ENCODE assay signal across 10 cellular contexts in the genomic region with DNA sequence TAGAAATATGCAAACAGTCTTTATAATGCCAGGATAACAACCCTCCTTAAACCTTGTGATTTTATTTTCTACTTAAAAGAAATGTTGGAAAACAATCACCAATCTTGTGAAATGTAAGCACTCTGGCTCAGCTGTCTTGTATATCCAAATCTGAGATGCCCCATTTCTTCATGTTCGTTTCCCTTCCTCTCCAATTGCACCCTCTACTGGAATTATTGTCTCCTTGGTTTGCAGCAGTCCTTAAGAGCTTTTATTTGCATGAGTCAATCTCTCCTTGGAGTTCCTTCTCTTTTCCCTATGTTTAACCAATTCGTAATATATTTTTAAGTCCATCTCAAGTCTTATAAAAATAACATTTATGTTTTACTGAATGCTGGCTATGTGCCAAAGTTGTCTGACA.
DNase-seq lines count a peak whose midpoint lies in the region; ATAC-seq, FAIRE-seq and TF ChIP-seq lines count a peak whose summit lies in the region.
"Had no signal": no experiment of that assay in that cellular context is flagged by ENCODE, and none has a peak within 500 bp of the region (broad histone marks: within the 10 kb centered on the region; RNA-seq: fewer than 3 reads in every experiment).

No MANE protein-coding gene starts in this region.

- no peaks in the 10 kb centered on the region for H3K4me1 Mint-ChIP-seq in astrocyte (ENCODE audit: low read depth, unreplicated experiment)

- no peaks in the 10 kb centered on the region for H4K20me1 ChIP-seq in astrocyte (ENCODE audit: insufficient read depth, low read length)

- H3K36me3 Mint-ChIP-seq in astrocyte (ENCODE audit: low read depth, unreplicated experiment): no peaks in the 10 kb centered on the region
- H3K36me3 Mint-ChIP-seq: mesothelial cell of epicardium had no signal

- H3K4me3 Mint-ChIP-seq in astrocyte (ENCODE audit: unreplicated experiment): no peak overlapping the region
- H3K4me3 Mint-ChIP-seq: mesothelial cell of epicardium had no signal

- ATAC-seq in mucosa of descending colon (no peak), sciatic nerve (no peak)

- no peak overlapping the region for H3K9ac ChIP-seq in astrocyte (ENCODE audit: low read length)
- H3K9ac ChIP-seq in neuronal stem cell (ENCODE audit: low read depth, low read length, poor library complexity): no peak overlapping the region

- FAIRE-seq in astrocyte (lab: Jason Lieb, UNC): peak; percentile 68
- FAIRE-seq: colon had no signal

- H2AFZ ChIP-seq in astrocyte (ENCODE audit: low read depth, low read length): no peak overlapping the region
- no peak overlapping the region for H2AFZ ChIP-seq in neuronal stem cell (ENCODE audit: low read length)

- H3K4me3 ChIP-seq in HL-60 (replicated peaks; ENCODE audit: insufficient read depth, low read length) (no peak overlapping the region), astrocyte (ENCODE audit: insufficient read depth, low read depth, low read length) (no peak overlapping the region), neuronal stem cell (ENCODE audit: low read length in 2 of 2) (no peak overlapping the region), mucosa of descending colon (no peak overlapping the region)

- DNase-seq in HL-60 (ENCODE audit: low read depth in 1 of 2, low spot score in 1 of 2): peak; percentile 29 to 49
- peak; percentile 58 for DNase-seq in NCI-H446 treated with DMSO at 0.1 percent for 48 hours (lab: John Stamatoyannopoulos, UW)
- DNase-seq in astrocyte (ENCODE audit: low read depth): peak; percentile 64
- peak; percentile 35 for DNase-seq in neuronal stem cell (ENCODE audit: low spot score)
- DNase-seq in mucosa of descending colon: no peak
- DNase-seq in activated CD8-positive, alpha-beta memory T cell treated with anti-CD3 and anti-CD28 coated beads for 24 hours: no peak
- DNase-seq in sciatic nerve (ENCODE audit: low spot score): no peak
- DNase-seq in activated CD8-positive, alpha-beta memory T cell treated with anti-CD3 and anti-CD28 coated beads, Interleukin-2, amount 50 U/mL, for 4 hours: no peak

- H4K91ac ChIP-seq in neuronal stem cell (ENCODE audit: low read depth, low read length, poor library complexity): no peak overlapping the region

- no peak overlapping the region for H3K4me2 ChIP-seq in astrocyte (ENCODE audit: low read length)
- no peak overlapping the region for H3K4me2 ChIP-seq in neuronal stem cell (ENCODE audit: insufficient read depth, low read length, poor library complexity, severe bottlenecking)

- no peak overlapping the region for H3K18ac ChIP-seq in neuronal stem cell (ENCODE audit: low read length)

- H3K79me1 ChIP-seq in neuronal stem cell (ENCODE audit: low read depth, low read length): no peaks in the 10 kb centered on the region

- H3K9me3 ChIP-seq in astrocyte (ENCODE audit: insufficient read depth, low read depth, low read length) (no peaks in the 10 kb centered on the region), neuronal stem cell (replicated peaks in 1 of 2; ENCODE audit: control insufficient read depth in 2 of 2, insufficient read depth in 1 of 2, low read depth in 1 of 2, low read length in 2 of 2) (no peaks in the 10 kb centered on the region), mucosa of descending colon (peaks cover 33% of the 10 kb centered on the region)

- H3K4ac ChIP-seq in neuronal stem cell (ENCODE audit: low read length): no peak overlapping the region

- H3K9me3 Mint-ChIP-seq in astrocyte (ENCODE audit: unreplicated experiment): no peaks in the 10 kb centered on the region

- H3K27ac Mint-ChIP-seq in astrocyte (ENCODE audit: unreplicated experiment): no peak overlapping the region
- H3K27ac Mint-ChIP-seq: mesothelial cell of epicardium had no signal

- H3K27ac ChIP-seq in HL-60 (replicated peaks) (no peak overlapping the region), astrocyte (ENCODE audit: low read depth, low read length) (no peak overlapping the region), neuronal stem cell (replicated peaks; ENCODE audit: low read length) (no peak overlapping the region)

- H3K27me3 ChIP-seq in HL-60 (ENCODE audit: insufficient read depth, poor library complexity, severe bottlenecking) (no peaks in the 10 kb centered on the region), astrocyte (ENCODE audit: insufficient read depth, low read length) (no peaks in the 10 kb centered on the region), neuronal stem cell (ENCODE audit: control insufficient read depth in 3 of 3, insufficient read depth in 3 of 3, low read depth in 1 of 3, low read length in 3 of 3) (no peaks in the 10 kb centered on the region)

- H3K4me1 ChIP-seq in astrocyte (ENCODE audit: insufficient read depth, low read length) (no peaks in the 10 kb centered on the region), neuronal stem cell (ENCODE audit: control insufficient read depth in 2 of 2, insufficient read depth in 1 of 2, low read depth in 1 of 2, low read length in 2 of 2) (peaks cover 0 to 3% of the 10 kb centered on the region in 2 donors), mucosa of descending colon (ENCODE audit: low read depth) (no peaks in the 10 kb centered on the region)

- no peaks in the 10 kb centered on the region for H3K79me2 ChIP-seq in astrocyte (ENCODE audit: insufficient read depth, low read length)

- peak; percentile 54 for TF ChIP-seq CTCF in HL-60 (IDR thresholded peaks at IDR 0.05; ENCODE audit: insufficient read depth, low read length)
- peak; percentile 47 for TF ChIP-seq CTCF in astrocyte (IDR thresholded peaks at IDR 0.05; ENCODE audit: insufficient read depth, low read depth, low read length)
- no peak for TF ChIP-seq CTCF in mucosa of descending colon (IDR thresholded peaks at IDR 0.05)

- H3K23ac ChIP-seq in neuronal stem cell (ENCODE audit: low read depth, low read length, poor library complexity): no peak overlapping the region

- no peak overlapping the region for H4K8ac ChIP-seq in neuronal stem cell (ENCODE audit: low read depth, low read length)

- H2BK15ac ChIP-seq in neuronal stem cell (ENCODE audit: low read length): no peak overlapping the region

- no peak overlapping the region for H2BK120ac ChIP-seq in neuronal stem cell (ENCODE audit: low read depth, low read length)

- H3K14ac ChIP-seq in neuronal stem cell (ENCODE audit: low read length): no peak overlapping the region

- intact Hi-C loops in mucosa of descending colon (cut with DNase I, micrococcal nuclease) (no loop called here), sciatic nerve (cut with DNase I) (no loop called here)

- no peak overlapping the region for H2BK12ac ChIP-seq in neuronal stem cell (ENCODE audit: low read length)

- WGBS in neuronal stem cell (ENCODE audit: extremely low coverage in 2 of 2, insufficient read length in 2 of 2, insufficient replicate concordance in 1 of 2), 2 donors: no CpG with 5 or more reads among the region's 2 CpGs

- H3K36me3 ChIP-seq in astrocyte (ENCODE audit: insufficient read depth, low read length) (no peaks in the 10 kb centered on the region), neuronal stem cell (replicated peaks in 1 of 2; ENCODE audit: control insufficient read depth in 2 of 2, insufficient read depth in 2 of 2, low read length in 2 of 2) (no peaks in the 10 kb centered on the region), mucosa of descending colon (ENCODE audit: low read depth) (no peaks in the 10 kb centered on the region)

- H2BK5ac ChIP-seq in neuronal stem cell (ENCODE audit: low read length): no peak overlapping the region

- no peak overlapping the region for H2AK5ac ChIP-seq in neuronal stem cell (ENCODE audit: low read depth, low read length)

- no peaks in the 10 kb centered on the region for H3K27me3 Mint-ChIP-seq in astrocyte (ENCODE audit: low read depth, unreplicated experiment)

Comparison
In these comparisons a context has a peak if more than half of its experiments do, and no peak if none do; other contexts are left out.
1. DNase-seq: peak in HL-60 (2 of 2), NCI-H446 treated with DMSO at 0.1 percent for 48 hours (single experiment), astrocyte (single experiment) and neuronal stem cell (single experiment); none in mucosa of descending colon (0 of 3), activated CD8-positive, alpha-beta memory T cell treated with anti-CD3 and anti-CD28 coated beads for 24 hours (single experiment), sciatic nerve (single experiment) and activated CD8-positive, alpha-beta memory T cell treated with anti-CD3 and anti-CD28 coated beads, Interleukin-2, amount 50 U/mL, for 4 hours (single experiment).